Comparison of ENCODE assay signal across 8 cellular contexts in the genomic region with DNA sequence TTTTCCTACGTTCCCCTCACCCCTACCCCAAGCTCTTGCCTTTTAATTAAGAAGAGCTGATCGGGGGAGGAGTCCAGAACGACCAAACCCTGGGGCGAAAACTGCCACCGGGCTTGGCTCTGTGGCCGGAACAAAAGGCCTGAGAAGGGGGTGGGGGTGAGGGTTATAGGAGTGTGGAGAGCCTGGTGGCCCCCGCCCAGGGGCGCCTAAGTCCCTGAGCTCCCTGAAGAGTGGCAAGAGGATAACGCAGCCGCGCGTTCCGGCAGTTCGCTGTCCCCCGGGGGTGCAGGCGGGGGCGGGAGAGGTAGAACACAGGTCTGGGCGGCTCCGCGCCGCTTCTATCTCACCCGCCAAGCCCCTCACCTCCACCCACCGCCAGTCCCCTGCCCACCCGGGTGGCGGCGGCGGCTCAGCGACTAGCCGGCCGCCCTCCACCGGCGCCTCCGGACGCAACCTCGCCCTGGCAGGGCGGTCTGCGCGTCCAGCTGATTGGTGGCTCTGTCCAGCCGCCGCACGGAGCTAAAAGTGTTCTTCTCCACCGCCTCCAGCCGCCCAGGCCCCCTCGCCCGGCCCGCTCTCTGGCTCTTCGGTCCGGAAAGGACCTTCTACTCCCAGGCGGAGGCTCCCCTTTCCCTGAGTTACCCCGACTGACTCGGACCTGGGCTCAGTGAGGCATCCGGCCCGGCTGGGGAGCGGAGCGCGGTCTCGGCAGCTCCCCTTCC. TPM values are rescaled to one million over a fixed set of nuclear protein-coding genes. Genes with fewer than 3 reads are reported as not detected.
A peak's percentile ranks its signal among the peaks of the same experiment; 100 is the strongest.
DNase-seq lines count a peak whose midpoint lies in the region; ATAC-seq and TF ChIP-seq lines count a peak whose summit lies in the region.

No MANE protein-coding gene starts in this region.

- peak overlapping the region in 2 of 4 donors; percentile 15 to 23 for H3K27ac ChIP-seq in esophagus squamous epithelium

- ATAC-seq in omental fat pad (ENCODE audit: low FRiP score) (peak; percentile 63), HG02763 (IDR thresholded peaks at IDR 0.05; ENCODE audit: unreplicated experiment) (no peak)

- H3K9me3 ChIP-seq in esophagus squamous epithelium: no peaks in the 10 kb centered on the region

- no peak for TF ChIP-seq CTCF in esophagus squamous epithelium (IDR thresholded peaks at IDR 0.05)
- no peak for TF ChIP-seq CTCF in omental fat pad (IDR thresholded peaks at IDR 0.05)

- peaks cover 12 to 97% (median 33%) of the 10 kb centered on the region in 4 donors for H3K27me3 ChIP-seq in esophagus squamous epithelium

- H3K36me3 ChIP-seq in esophagus squamous epithelium: no peaks in the 10 kb centered on the region

- DNase-seq in DMS53 treated with DMSO at 0.1 percent for 48 hours (lab: John Stamatoyannopoulos, UW; ENCODE audit: unreplicated experiment) (peak; percentile 65), NCI-H82 treated with DMSO at 0.1 percent for 48 hours (lab: John Stamatoyannopoulos, UW; ENCODE audit: unreplicated experiment) (peak; percentile 81), esophagus squamous epithelium (lab: John Stamatoyannopoulos, UW) (no peak), omental fat pad (ENCODE audit: low spot score) (no peak), erythroblast (lab: John Stamatoyannopoulos, UW) (no peak), NCI-H128 (lab: John Stamatoyannopoulos, UW; ENCODE audit: unreplicated experiment) (no peak)
- DNase-seq in stimulated activated CD4-positive, alpha-beta T cell treated with anti-CD3 and anti-CD28 coated beads, Interleukin-4, amount 100 ng/mL, for 4 hours: no peak

- 8% methylated on average over 23 of the region's 57 CpGs; no CpG with 5 or more reads in 1 of the 2 donors for WGBS in esophagus squamous epithelium, 2 donors

- H3K4me1 ChIP-seq in esophagus squamous epithelium: peaks cover 14 to 44% (median 16%) of the 10 kb centered on the region in 3 donors

- TF ChIP-seq POLR2A in esophagus squamous epithelium (IDR thresholded peaks at IDR 0.05) (no peak), erythroblast (IDR thresholded peaks at IDR 0.05; ENCODE audit: low read length) (no peak)

- intact Hi-C loops in esophagus squamous epithelium (cut with DNase I): no loop called here

- peak overlapping the region in 3 of 4 donors; percentile 30 to 54 (median 46) for H3K4me3 ChIP-seq in esophagus squamous epithelium

RNA-seq across cellular contexts. Expression of gene BDNF, which starts 18.8 kb away (rescaled TPM):
- 1 to 10 TPM in 1 of 4 donors, under 1 TPM in 3; 0.15 to 1.1 (median 0.84) TPM for total RNA-seq in esophagus squamous epithelium
- total RNA-seq in omental fat pad: 1 to 10 TPM in 1 of 4 donors, under 1 TPM in 3; 0.16 to 1.2 (median 0.45) TPM

Comparison
In these comparisons a context has a peak if more than half of its experiments do, and no peak if none do; other contexts are left out.
1. DNase-seq: peak in DMS53 treated with DMSO at 0.1 percent for 48 hours (single experiment) and NCI-H82 treated with DMSO at 0.1 percent for 48 hours (single experiment); none in esophagus squamous epithelium (single experiment), omental fat pad (single experiment), erythroblast (0 of 2), NCI-H128 (single experiment) and stimulated activated CD4-positive, alpha-beta T cell treated with anti-CD3 and anti-CD28 coated beads, Interleukin-4, amount 100 ng/mL, for 4 hours (0 of 2).